ENCODE assay signal across 8 cellular contexts in genomic region chr3:72818092-72818721, GRCh38. TPM values are rescaled to one million over a fixed set of nuclear protein-coding genes. Genes with fewer than 3 reads are reported as not detected.
DNase-seq lines count a peak whose midpoint lies in the region; ATAC-seq and TF ChIP-seq lines count a peak whose summit lies in the region.

No MANE protein-coding gene starts in this region.

- intact Hi-C loops in mammary epithelial cell (cut with micrococcal nuclease) = loop anchor here (1.0 to 10.0 kb wide), 7 partner anchors 152 to 943 kb away; partner anchors contain the start of gene RYBP
- intact Hi-C loops in mucosa of descending colon (cut with DNase I, micrococcal nuclease) = loop anchor here in 1 of 2 donors (10.0 kb wide), 1 partner anchor 943 kb away; no protein-coding TSS in a partner anchor
- intact Hi-C loops in activated T-helper 2 cell treated with anti-CD3 and anti-CD28 coated beads, Interferon-gamma antibody, Interleukin-2, Interleukin-4, amounts not matched to agents 10 μg/mL and 5 μg/mL and 100 μg/mL, durations not matched to agents 14 hours and 24 hours and 36 hours (cut with micrococcal nuclease) = loop anchor here (2.0 kb wide), 1 partner anchor 373 kb away; no protein-coding TSS in a partner anchor
- intact Hi-C loops in thyroid gland (cut with DNase I) = no loop called here

- H3K9ac ChIP-seq in DND-41 (ENCODE audit: low read depth, low read length) = no peak overlapping the region
- no peak overlapping the region for H3K9ac ChIP-seq in KMS-11
- no peak overlapping the region for H3K9ac ChIP-seq in mammary epithelial cell (ENCODE audit: insufficient read depth, low read length)

- ATAC-seq in DND-41 (ENCODE audit: insufficient read depth, low read depth) = no peak
- no peak for ATAC-seq in mucosa of descending colon
- ATAC-seq in HG02642 (IDR thresholded peaks at IDR 0.05; ENCODE audit: poor library complexity, unreplicated experiment) = no peak

- H3K4me1 ChIP-seq in DND-41 (ENCODE audit: insufficient read depth, low read length) (no peaks in the 10 kb centered on the region), KMS-11 (ENCODE audit: low read depth, poor library complexity, severe bottlenecking) (peaks cover 34% of the 10 kb centered on the region), mammary epithelial cell (ENCODE audit: insufficient read depth, low read length) (peaks cover 12% of the 10 kb centered on the region), mucosa of descending colon (ENCODE audit: low read depth) (peaks cover 27% of the 10 kb centered on the region), thyroid gland (peaks cover 3 to 9% of the 10 kb centered on the region in 2 donors)

- no peak overlapping the region for H3K27ac ChIP-seq in DND-41 (ENCODE audit: low read length)
- no peak overlapping the region for H3K27ac ChIP-seq in KMS-11
- H3K27ac ChIP-seq in mammary epithelial cell (ENCODE audit: insufficient read depth, low read depth, low read length) = no peak overlapping the region
- no peak overlapping the region for H3K27ac ChIP-seq in thyroid gland

- dilution Hi-C loops in mammary epithelial cell (cut with HindIII; ENCODE audit: low sequenced_read_pairs) = loop anchor here (25.0 kb wide), 1 partner anchor 881 kb away; no protein-coding TSS in a partner anchor

- 72% methylated on average over 2 of the region's 2 CpGs for WGBS in mammary epithelial cell (ENCODE audit: low coverage, missing lambda C conversion rate)
- 87 to 95% methylated on average over 2 of the region's 2 CpGs for WGBS in thyroid gland, 2 donors

- no peaks in the 10 kb centered on the region for H3K27me3 Mint-ChIP-seq in activated T-helper 2 cell treated with anti-CD3 and anti-CD28 coated beads, Interferon-gamma antibody, Interleukin-2, Interleukin-4, amounts not matched to agents 10 μg/mL and 5 μg/mL and 100 μg/mL, durations not matched to agents 14 hours and 24 hours and 36 hours (ENCODE audit: low read depth)

- H3K4me2 ChIP-seq in DND-41 (ENCODE audit: insufficient read depth, low read length) = no peak overlapping the region
- no peak overlapping the region for H3K4me2 ChIP-seq in KMS-11
- H3K4me2 ChIP-seq in mammary epithelial cell (ENCODE audit: insufficient read depth, low read depth, low read length) = no peak overlapping the region

- BruUV-seq in mammary epithelial cell (replicated peaks; lab: Mats Ljungman, UMichigan) = no TSS peak

- peaks cover 40% of the 10 kb centered on the region for H3K4me1 Mint-ChIP-seq in activated T-helper 2 cell treated with anti-CD3 and anti-CD28 coated beads, Interferon-gamma antibody, Interleukin-2, Interleukin-4, amounts not matched to agents 10 μg/mL and 5 μg/mL and 100 μg/mL, durations not matched to agents 14 hours and 24 hours and 36 hours (ENCODE audit: low read depth)

- H3K4me3 ChIP-seq in DND-41 (ENCODE audit: low read depth in 1 of 2, low read length in 2 of 2) (no peak overlapping the region), KMS-11 (IDR thresholded peaks at IDR 0.05; ENCODE audit: insufficient read depth, low read depth, low read length) (no peak overlapping the region), mammary epithelial cell (replicated peaks in 1 of 3; ENCODE audit: insufficient read depth in 1 of 3, low read depth in 2 of 3, low read length in 3 of 3) (no peak overlapping the region), mucosa of descending colon (no peak overlapping the region), thyroid gland (replicated peaks in 1 of 3) (no peak overlapping the region)

- H3K36me3 ChIP-seq in DND-41 (ENCODE audit: insufficient read depth, low read length) (peaks cover 74% of the 10 kb centered on the region), KMS-11 (ENCODE audit: insufficient read depth) (no peaks in the 10 kb centered on the region), mammary epithelial cell (ENCODE audit: insufficient read depth, low read length) (no peaks in the 10 kb centered on the region), mucosa of descending colon (ENCODE audit: low read depth) (no peaks in the 10 kb centered on the region), thyroid gland (no peaks in the 10 kb centered on the region)

- H2AFZ ChIP-seq in DND-41 (ENCODE audit: low read depth, low read length) (no peak overlapping the region), KMS-11 (ENCODE audit: low read depth) (no peak overlapping the region), mammary epithelial cell (ENCODE audit: low read depth, low read length) (no peak overlapping the region)

- peaks cover 42% of the 10 kb centered on the region for H3K79me2 ChIP-seq in DND-41 (ENCODE audit: insufficient read depth, low read length)
- H3K79me2 ChIP-seq in KMS-11 (ENCODE audit: insufficient read depth, low read depth) = no peaks in the 10 kb centered on the region
- no peaks in the 10 kb centered on the region for H3K79me2 ChIP-seq in mammary epithelial cell (ENCODE audit: insufficient read depth, low read length)

- no peak for TF ChIP-seq POLR2A in thyroid gland (IDR thresholded peaks at IDR 0.05)

- in situ Hi-C loops in mammary epithelial cell (cut with MboI; ENCODE audit: low sequenced_read_pairs in 2 of 2) = loop anchor here (25.0 kb wide), 4 partner anchors 156 to 1106 kb away; partner anchors contain the start of gene RYBP (in 1 of the 2)

- H3K4me3 Mint-ChIP-seq in activated T-helper 2 cell treated with anti-CD3 and anti-CD28 coated beads, Interferon-gamma antibody, Interleukin-2, Interleukin-4, amounts not matched to agents 10 μg/mL and 5 μg/mL and 100 μg/mL, durations not matched to agents 14 hours and 24 hours and 36 hours (ENCODE audit: low read depth) = no peak overlapping the region

- H4K20me1 ChIP-seq in DND-41 (ENCODE audit: insufficient read depth, low read length) (peaks cover 12% of the 10 kb centered on the region; the same call in 1 of the 2 replicates), KMS-11 (ENCODE audit: insufficient read depth) (no peaks in the 10 kb centered on the region), mammary epithelial cell (ENCODE audit: insufficient read depth, low read length) (no peaks in the 10 kb centered on the region)

- CTCF ChIA-PET in mammary epithelial cell (lab: Charles Lee; ENCODE audit: low non-redundant PET) = no interaction called here

- DNase-seq in DND-41 = no peak
- peak; percentile 12 for DNase-seq in mammary epithelial cell
- peak in 1 of 3 donors; percentile 23 for DNase-seq in mucosa of descending colon
- no peak for DNase-seq in T1000 (lab: John Stamatoyannopoulos, UW)
- DNase-seq in activated T-helper 2 cell treated with anti-CD3 and anti-CD28 coated beads, Interferon-gamma antibody, Interleukin-2, Interleukin-4, amounts not matched to agents 10 μg/mL and 5 μg/mL and 100 μg/mL, durations not matched to agents 14 hours and 24 hours and 36 hours (ENCODE audit: low spot score) = no peak
- DNase-seq in thyroid gland = no peak

- peaks cover 25% of the 10 kb centered on the region for H3K36me3 Mint-ChIP-seq in activated T-helper 2 cell treated with anti-CD3 and anti-CD28 coated beads, Interferon-gamma antibody, Interleukin-2, Interleukin-4, amounts not matched to agents 10 μg/mL and 5 μg/mL and 100 μg/mL, durations not matched to agents 14 hours and 24 hours and 36 hours (ENCODE audit: low read depth)

- H3K27me3 ChIP-seq in DND-41 (ENCODE audit: insufficient read depth, low read length, poor library complexity) (no peaks in the 10 kb centered on the region), KMS-11 (ENCODE audit: insufficient read depth, low read depth) (no peaks in the 10 kb centered on the region), mammary epithelial cell (ENCODE audit: insufficient read depth, low read length) (no peaks in the 10 kb centered on the region), thyroid gland (no peaks in the 10 kb centered on the region)

- no peaks in the 10 kb centered on the region for H3K9me3 ChIP-seq in DND-41 (ENCODE audit: insufficient read depth, low read length, severe bottlenecking)
- H3K9me3 ChIP-seq in mammary epithelial cell (replicated peaks; ENCODE audit: insufficient read depth, low read length) = no peaks in the 10 kb centered on the region
- no peaks in the 10 kb centered on the region for H3K9me3 ChIP-seq in mucosa of descending colon
- H3K9me3 ChIP-seq in thyroid gland = no peaks in the 10 kb centered on the region

- TF ChIP-seq CTCF in DND-41 (IDR thresholded peaks at IDR 0.05; ENCODE audit: borderline replicate concordance, extremely low read depth, low read length, poor library complexity, severe bottlenecking) (peak; percentile 45), KMS-11 (conservative IDR thresholded peaks at IDR 0.05; ENCODE audit: low read depth, low read length) (peak; percentile 50), mammary epithelial cell (conservative IDR thresholded peaks at IDR 0.05 in 1 of 2, IDR thresholded peaks at IDR 0.05 in 1 of 2; ENCODE audit: extremely low read depth in 1 of 2, insufficient read depth in 1 of 2, low read depth in 1 of 2, low read length in 2 of 2) (peak; percentile 67 to 72), mucosa of descending colon (IDR thresholded peaks at IDR 0.05) (peak; percentile 4), thyroid gland (IDR thresholded peaks at IDR 0.05) (peak in 3 of 6 experiments; percentile 26 to 35 (median 26))

- no peaks in the 10 kb centered on the region for H3K9me3 Mint-ChIP-seq in activated T-helper 2 cell treated with anti-CD3 and anti-CD28 coated beads, Interferon-gamma antibody, Interleukin-2, Interleukin-4, amounts not matched to agents 10 μg/mL and 5 μg/mL and 100 μg/mL, durations not matched to agents 14 hours and 24 hours and 36 hours

- no peak overlapping the region for H3K27ac Mint-ChIP-seq in activated T-helper 2 cell treated with anti-CD3 and anti-CD28 coated beads, Interferon-gamma antibody, Interleukin-2, Interleukin-4, amounts not matched to agents 10 μg/mL and 5 μg/mL and 100 μg/mL, durations not matched to agents 14 hours and 24 hours and 36 hours

RNA-seq across cellular contexts. Expression of gene SHQ1, which starts 30.0 kb away (rescaled TPM):
- total RNA-seq in mammary epithelial cell (10 to 100 TPM; 17.0 to 23.0 TPM), mucosa of descending colon (10 to 100 TPM; 18.1 to 31.6 (median 21.4) TPM), thyroid gland (10 to 100 TPM; 17.7 to 33.7 (median 26.3) TPM)
- polyA plus RNA-seq in mammary epithelial cell = 12.4 TPM
- 18.1 TPM for polyA minus RNA-seq in mammary epithelial cell
- total RNA-seq in activated T-helper 2 cell treated with anti-CD3 and anti-CD28 coated beads, Interferon-gamma antibody, Interleukin-2, Interleukin-4, amounts not matched to agents 10 μg/mL and 5 μg/mL and 100 μg/mL, durations not matched to agents 14 hours and 24 hours and 36 hours = 29.0 and 31.2 TPM in 2 replicates
